22 cellular contexts compared by ENCODE assay signal in the genomic region with DNA sequence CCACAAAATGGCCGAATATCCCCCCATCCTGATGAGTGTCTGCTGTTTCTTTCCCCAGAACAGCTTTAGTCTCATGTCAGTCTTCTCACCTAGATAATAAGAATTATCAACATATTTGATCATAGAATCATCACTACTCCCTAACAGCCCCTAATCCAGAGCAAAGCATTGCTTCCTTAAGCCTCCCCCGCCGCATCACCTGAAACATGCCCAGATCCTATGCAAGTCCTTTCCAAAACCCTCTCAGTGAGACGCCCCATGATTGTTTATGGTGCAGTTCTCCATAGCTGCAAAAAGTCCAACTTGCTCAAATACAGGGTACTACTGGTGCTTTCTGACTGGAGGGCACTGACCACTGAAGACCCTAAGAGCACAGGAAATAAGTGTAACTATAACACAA. TPM values are rescaled to one million over a fixed set of nuclear protein-coding genes. Genes with fewer than 3 reads are reported as not detected.
"Had no signal": no experiment of that assay in that cellular context is flagged by ENCODE, and none has a peak within 500 bp of the region (broad histone marks: within the 10 kb centered on the region; RNA-seq: fewer than 3 reads in every experiment).

No MANE protein-coding gene starts in this region.

- H3K36me3 Mint-ChIP-seq: IgD-negative memory B cell had no signal

- DNase-seq: Kasumi-1, MM.1S, NCI-H1092 treated with DMSO at 0.1 percent for 48 hours, NCI-H1436, NCI-H187, NCI-H2029, NCI-H2081 treated with DMSO at 0.1 percent for 48 hours, NCI-H2171, NCI-H226, NCI-H446, NCI-H510A, NCI-H524 treated with DMSO at 0.1 percent for 48 hours, NCI-H69, NCI-H774, PC-3, SHP77 had no signal

- H3K27me3 Mint-ChIP-seq: IgD-negative memory B cell had no signal

- ATAC-seq: K562, Panc1, PC-3, SK-N-SH treated with all-trans-retinoic acid at 6 μM for 48 hours had no signal

RNA-seq across cellular contexts. Expression of a gene that starts 20.1 kb away (rescaled TPM):
- total RNA-seq: K562, M059J, PC-3 had no signal

RNA-seq across cellular contexts. Expression of a gene that starts 44.2 kb away (rescaled TPM):
- total RNA-seq: M059J, OCI-LY7, PC-3 had no signal
